Comparison of ENCODE assay signal across 8 cellular contexts in the genomic region with DNA sequence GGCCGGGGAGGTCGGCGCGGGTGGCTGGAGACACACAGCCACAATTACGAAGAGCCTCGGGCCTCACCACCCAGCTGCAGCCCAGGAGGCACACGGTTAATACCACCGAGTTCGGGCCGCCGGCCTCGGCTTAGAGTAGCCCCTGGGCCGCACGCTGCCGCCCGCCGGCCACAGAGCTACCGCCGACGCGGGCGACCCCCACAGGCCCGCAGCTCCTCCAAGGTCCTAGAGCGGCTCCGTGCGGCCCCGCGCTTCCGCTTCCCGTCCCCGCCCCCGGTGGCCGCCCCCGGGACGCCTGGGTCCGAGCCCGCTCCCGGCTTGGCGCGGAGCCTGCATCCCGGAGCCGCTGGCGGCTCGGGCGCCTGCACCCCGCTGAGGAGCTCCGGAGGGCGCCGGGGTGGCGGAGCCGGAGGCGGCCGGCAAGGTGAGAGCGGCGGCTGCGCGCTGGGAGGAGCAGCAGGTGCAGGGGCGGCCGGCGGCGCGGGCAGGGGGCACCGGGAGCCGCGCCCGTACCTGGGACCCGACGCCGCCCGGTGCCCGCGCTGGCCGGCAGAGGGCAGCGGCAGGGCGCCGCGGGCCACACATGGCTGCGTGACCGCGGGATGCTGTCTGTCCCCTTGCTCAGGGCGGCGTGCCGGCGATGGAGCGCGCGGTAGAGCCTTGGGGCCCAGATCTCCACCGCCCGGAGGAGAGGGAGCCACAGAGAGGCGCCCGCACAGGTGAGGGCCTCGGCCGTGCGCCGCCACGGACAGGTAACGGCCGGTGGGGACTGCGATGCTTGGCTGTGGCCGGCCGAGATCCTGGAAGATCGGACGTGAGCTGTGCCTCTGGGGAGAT. TPM values are rescaled to one million over a fixed set of nuclear protein-coding genes. Genes with fewer than 3 reads are reported as not detected.
A peak's percentile ranks its signal among the peaks of the same experiment; 100 is the strongest.
DNase-seq lines count a peak whose midpoint lies in the region; ATAC-seq and TF ChIP-seq lines count a peak whose summit lies in the region.

A gene (plus strand): TSS at position 266 of the 837 bp plus-strand sequence. CDS start 375 bp downstream, at position 641.

- H3K27me3 Mint-ChIP-seq in dendritic cell treated with granulocyte-macrophage colony-stimulating factor and Interleukin-4, amounts not matched to agents 40 ng/mL and 50 ng/mL, for 4 days = peaks cover 36% of the 10 kb centered on the region

- no peak for DNase-seq in AG09309 (ENCODE audit: low read depth)
- peak; percentile 75 for DNase-seq in NCI-H345 treated with DMSO at 0.1 percent for 48 hours (lab: John Stamatoyannopoulos, UW; ENCODE audit: unreplicated experiment)
- peak; percentile 65 for DNase-seq in activated CD4-positive, CD25-positive, alpha-beta regulatory T cell treated with anti-CD3 and anti-CD28 coated beads, Interleukin-2, amount 50 U/mL, for 72 hours
- peak; percentile 87 to 91 for DNase-seq in left colon
- peak; percentile 58 to 73 for DNase-seq in stimulated activated CD4-positive, alpha-beta T cell treated with anti-CD3 and anti-CD28 coated beads, Interleukin-2, amount 100 ng/mL, for 24 hours

- peak; percentile 10 for TF ChIP-seq CTCF in AG09309 (IDR thresholded peaks at IDR 0.05; ENCODE audit: control insufficient read depth, insufficient read depth, low read depth, low read length, missing control alignments)

- H3K4me1 Mint-ChIP-seq in dendritic cell treated with granulocyte-macrophage colony-stimulating factor and Interleukin-4, amounts not matched to agents 40 ng/mL and 50 ng/mL, for 4 days (ENCODE audit: low read depth) = peaks cover 28% of the 10 kb centered on the region

- ATAC-seq in GM18858 (IDR thresholded peaks at IDR 0.05; ENCODE audit: unreplicated experiment) (peak; percentile 60), HG03159 (IDR thresholded peaks at IDR 0.05; ENCODE audit: unreplicated experiment) (peak; percentile 65), left colon (peak; percentile 89)

- H3K4me3 ChIP-seq in AG09309 (ENCODE audit: control insufficient read depth, low read depth, low read length) = peak within 1 kb of the TSS; percentile 64

- intact Hi-C loops in dendritic cell treated with granulocyte-macrophage colony-stimulating factor and Interleukin-4, amounts not matched to agents 40 ng/mL and 50 ng/mL, for 4 days (cut with micrococcal nuclease) = no loop called here
- intact Hi-C loops in left colon (cut with DNase I, micrococcal nuclease) = no loop called here

- peak within 1 kb of the TSS; percentile 80 for H3K4me3 Mint-ChIP-seq in dendritic cell treated with granulocyte-macrophage colony-stimulating factor and Interleukin-4, amounts not matched to agents 40 ng/mL and 50 ng/mL, for 4 days

- H3K27ac Mint-ChIP-seq in dendritic cell treated with granulocyte-macrophage colony-stimulating factor and Interleukin-4, amounts not matched to agents 40 ng/mL and 50 ng/mL, for 4 days = peak within 1 kb of the TSS; percentile 84

- peaks cover 25% of the 10 kb centered on the region for H3K36me3 Mint-ChIP-seq in dendritic cell treated with granulocyte-macrophage colony-stimulating factor and Interleukin-4, amounts not matched to agents 40 ng/mL and 50 ng/mL, for 4 days (ENCODE audit: low read depth)

- no peaks in the 10 kb centered on the region for H3K9me3 Mint-ChIP-seq in dendritic cell treated with granulocyte-macrophage colony-stimulating factor and Interleukin-4, amounts not matched to agents 40 ng/mL and 50 ng/mL, for 4 days

RNA-seq across cellular contexts. Expression of the gene that starts here (rescaled TPM):
- 1 to 10 TPM; 5.6 to 8.4 TPM for total RNA-seq in left colon
